In genomic region chr5:157714480-157714879, GRCh38 we compare ENCODE assay signal across 27 cellular contexts. TPM values are rescaled to one million over a fixed set of nuclear protein-coding genes. Genes with fewer than 3 reads are reported as not detected.
DNase-seq lines count a peak whose midpoint lies in the region; ATAC-seq and TF ChIP-seq lines count a peak whose summit lies in the region.
"Had no signal": no experiment of that assay in that cellular context is flagged by ENCODE, and none has a peak within 500 bp of the region (broad histone marks: within the 10 kb centered on the region; RNA-seq: fewer than 3 reads in every experiment).

No MANE protein-coding gene starts in this region.

- H3K36me3 Mint-ChIP-seq in HFFc6 (ENCODE audit: low read depth) = no peaks in the 10 kb centered on the region
- H3K36me3 Mint-ChIP-seq: CD4-positive, CD25-positive, alpha-beta regulatory T cell had no signal

- TF ChIP-seq CTCF in HFFc6 (IDR thresholded peaks at IDR 0.05) = no peak
- TF ChIP-seq CTCF in fibroblast of the aortic adventitia (IDR thresholded peaks at IDR 0.05; ENCODE audit: insufficient read depth, low read length) = no peak

- ATAC-seq in SK-N-SH treated with all-trans-retinoic acid at 6 μM for 48 hours = peak; percentile 56
- ATAC-seq: GM12878 had no signal

- H3K9me3 Mint-ChIP-seq in HFFc6 = no peaks in the 10 kb centered on the region

- H3K4me3 ChIP-seq in fibroblast of the aortic adventitia (ENCODE audit: low read depth, low read length) = no peak overlapping the region
- H3K4me3 ChIP-seq: GM12878, HAP-1, Peyer's patch, SK-N-MC had no signal

- H3K27me3 Mint-ChIP-seq in HFFc6 (ENCODE audit: insufficient read depth) = no peaks in the 10 kb centered on the region
- H3K27me3 Mint-ChIP-seq: CD4-positive, CD25-positive, alpha-beta regulatory T cell had no signal

- DNase-seq in EH (ENCODE audit: low read depth) = peak; percentile 24
- DNase-seq in HFFc6 = no peak
- peak; percentile 7 for DNase-seq in fibroblast of the aortic adventitia (ENCODE audit: low read depth)
- DNase-seq in NCI-H2171 (lab: John Stamatoyannopoulos, UW) = no peak
- DNase-seq in A172 (ENCODE audit: low spot score) = no peak
- DNase-seq in NOMO-1 treated with DMSO at 0.1 percent for 48 hours (lab: John Stamatoyannopoulos, UW; ENCODE audit: unreplicated experiment) = no peak
- no peak for DNase-seq in NCI-H510A (lab: John Stamatoyannopoulos, UW)
- DNase-seq: 8988T; CD4-positive, CD25-positive, alpha-beta regulatory T cell; DMS153; DND-41; GOT3; Kasumi-1; MV-4-11; NCI-H1105; NCI-H146; NCI-H2029; NCI-H69; Peyer's patch; SIG-M5 had no signal

- peak overlapping the region; percentile 22; the same call in 1 of the 2 replicates for H3K4me3 Mint-ChIP-seq in HFFc6
- H3K4me3 Mint-ChIP-seq: CD4-positive, CD25-positive, alpha-beta regulatory T cell had no signal

- peaks cover 82% of the 10 kb centered on the region for H3K4me1 Mint-ChIP-seq in HFFc6 (ENCODE audit: low read depth)

- peak overlapping the region; percentile 83 for H3K27ac Mint-ChIP-seq in HFFc6
- H3K27ac Mint-ChIP-seq: CD4-positive, CD25-positive, alpha-beta regulatory T cell had no signal

TF ChIP-seq in SK-N-SH treated with all-trans-retinoic acid at 6 μM for 48 hours, 23 proteins besides CTCF, POLR2A, EP300 and RAD21:
- TF ChIP-seq ISL1 (CRISPR knock-in tag; IDR thresholded peaks at IDR 0.05) (0 out of 2 replicates have a peak, but pooled peaks have one; percentile 19), ZNF70 (CRISPR knock-in tag; IDR thresholded peaks at IDR 0.05) (no peak)
TF ChIP-seq in SK-N-SH treated with all-trans-retinoic acid at 6 μM for 48 hours: peak in this region for 1.

RNA-seq across cellular contexts. Expression of gene THG1L, which starts 16.7 kb away (rescaled TPM):
- total RNA-seq in HFFc6 (2021; fragmentation: NEBNext Ultra II Directional; extraction: Animal tissue kit (Norgen Biotek cat#: 25700)) = 10 to 100 TPM; 13.2 to 16.1 (median 13.5) TPM
- total RNA-seq in fibroblast of the aortic adventitia (ENCODE audit: low replicate concordance) = 18.2 and 23.0 TPM in 2 replicates
- total RNA-seq in A172 (2014; rRNA removed; shearing (Covaris generic)) = 13.2 and 14.8 TPM in 2 replicates

RNA-seq across cellular contexts. Expression of gene LSM11, which starts 29.0 kb away (rescaled TPM):
- total RNA-seq in HFFc6 (2021; fragmentation: NEBNext Ultra II Directional; extraction: Animal tissue kit (Norgen Biotek cat#: 25700)) = 1 to 10 TPM; 2.0 to 2.9 (median 2.2) TPM
- total RNA-seq in fibroblast of the aortic adventitia (ENCODE audit: low replicate concordance) = 4.9 and 5.2 TPM in 2 replicates
- 6.0 and 8.7 TPM in 2 replicates for total RNA-seq in A172 (2014; rRNA removed; shearing (Covaris generic))

RNA-seq across cellular contexts. Expression of gene C5orf52, which starts 43.1 kb away (rescaled TPM):
- not detected for total RNA-seq in HFFc6 (2021; fragmentation: NEBNext Ultra II Directional; extraction: Animal tissue kit (Norgen Biotek cat#: 25700))
- not detected in 2 replicates for total RNA-seq in fibroblast of the aortic adventitia (ENCODE audit: low replicate concordance)
- not detected in 2 replicates for total RNA-seq in A172 (2014; rRNA removed; shearing (Covaris generic))
- total RNA-seq: CD4-positive, CD25-positive, alpha-beta regulatory T cell; GM12878; MCF 10A; NCI-H460; OCI-LY7 had no signal

Comparison
In these comparisons a context has a peak if more than half of its experiments do, and no peak if none do; other contexts are left out.
1. DNase-seq: peak in EH (single experiment) and fibroblast of the aortic adventitia (single experiment); none in HFFc6 (single experiment), NCI-H2171 (single experiment), A172 (single experiment), NOMO-1 treated with DMSO at 0.1 percent for 48 hours (single experiment) and NCI-H510A (single experiment).